8 cellular contexts compared by ENCODE assay signal in genomic region chr11:59559886-59560285, GRCh38. TPM values are rescaled to one million over a fixed set of nuclear protein-coding genes. Genes with fewer than 3 reads are reported as not detected.
DNase-seq lines count a peak whose midpoint lies in the region; ATAC-seq, FAIRE-seq and TF ChIP-seq lines count a peak whose summit lies in the region.

No MANE protein-coding gene starts in this region.

- H3K4me3 Mint-ChIP-seq in HFFc6 = peak overlapping the region; percentile 86
- H3K4me3 Mint-ChIP-seq in activated naive CD8-positive, alpha-beta T cell = peak overlapping the region; percentile 95

- peak overlapping the region; percentile 87 for H3K4me3 ChIP-seq in A549
- H3K4me3 ChIP-seq in lower lobe of right lung = peak overlapping the region; percentile 93

- no peak for TF ChIP-seq RAD21 in A549 (conservative IDR thresholded peaks at IDR 0.05 in 1 of 2, IDR thresholded peaks at IDR 0.05 in 1 of 2)

- no peaks in the 10 kb centered on the region for H3K36me3 ChIP-seq in lower lobe of right lung

- DNase-seq in A549 (ENCODE audit: low read depth in 1 of 2, low spot score in 1 of 2) = no peak
- no peak for DNase-seq in HFFc6
- no peak for DNase-seq in lower lobe of right lung
- DNase-seq in HK-2 (ENCODE audit: unreplicated experiment) = no peak
- DNase-seq in sciatic nerve (ENCODE audit: low spot score) = no peak
- no peak for DNase-seq in stimulated activated CD8-positive, alpha-beta memory T cell treated with anti-CD3 and anti-CD28 coated beads, Interleukin-4, amount 100 ng/mL, for 48 hours
- DNase-seq in NCI-H187 (lab: John Stamatoyannopoulos, UW) = no peak

- H3K27me3 ChIP-seq in lower lobe of right lung (ENCODE audit: low read depth) = no peaks in the 10 kb centered on the region

- TF ChIP-seq CTCF in A549 (IDR thresholded peaks at IDR 0.05) (no peak), HFFc6 (IDR thresholded peaks at IDR 0.05) (no peak), lower lobe of right lung (IDR thresholded peaks at IDR 0.05) (no peak)

- H3K4me1 ChIP-seq in A549 (0 out of 3 replicates have a peak, but pooled peaks cover 9% of the 10 kb centered on the region), lower lobe of right lung (peaks cover 35% of the 10 kb centered on the region)

- peaks cover 54% of the 10 kb centered on the region for H3K4me1 Mint-ChIP-seq in HFFc6 (ENCODE audit: low read depth)
- H3K4me1 Mint-ChIP-seq in activated naive CD8-positive, alpha-beta T cell (ENCODE audit: low read depth) = peaks cover 50% of the 10 kb centered on the region

- H3K9me3 Mint-ChIP-seq in HFFc6 = peaks cover 3% of the 10 kb centered on the region; the same call in 1 of the 2 replicates
- no peaks in the 10 kb centered on the region for H3K9me3 Mint-ChIP-seq in activated naive CD8-positive, alpha-beta T cell (ENCODE audit: low read depth)

- H3K27me3 Mint-ChIP-seq in HFFc6 (ENCODE audit: insufficient read depth) = peaks cover 9% of the 10 kb centered on the region
- H3K27me3 Mint-ChIP-seq in activated naive CD8-positive, alpha-beta T cell = no peaks in the 10 kb centered on the region

- no peak for FAIRE-seq in A549 (lab: Jason Lieb, UNC)

- H3K36me3 Mint-ChIP-seq in HFFc6 (ENCODE audit: low read depth) = no peaks in the 10 kb centered on the region
- H3K36me3 Mint-ChIP-seq in activated naive CD8-positive, alpha-beta T cell = no peaks in the 10 kb centered on the region

- no peak overlapping the region for H3K27ac Mint-ChIP-seq in HFFc6
- H3K27ac Mint-ChIP-seq in activated naive CD8-positive, alpha-beta T cell = peak overlapping the region; percentile 99

- no peak for TF ChIP-seq EP300 in A549 (IDR thresholded peaks at IDR 0.05)

- POLR2A ChIA-PET in A549 (lab: Yijun Ruan, JAX) = interaction anchor here (1.4 to 1.8 kb wide), 3 partner anchors 10 to 109 kb away, joined by 4 to 16 read pairs (median 7); partner anchors contain the start of genes OSBP and PATL1

- intact Hi-C loops in lower lobe of right lung (cut with DNase I) = no loop called here
- intact Hi-C loops in sciatic nerve (cut with DNase I) = no loop called here

- H3K27ac ChIP-seq in A549 (0 out of 6 replicates have a peak overlapping the region, but pooled peaks of 1 of the 2 experiments have one; percentile 31), lower lobe of right lung (peak overlapping the region; percentile 74)

- ATAC-seq in A549 (peak in 1 of 2 experiments; percentile 3; a peak in 3 of 6 replicates), lower lobe of right lung (peak; percentile 2), sciatic nerve (no peak)

- H3K4me2 ChIP-seq in A549 = peak overlapping the region; percentile 88

- no peak for TF ChIP-seq POLR2A in A549 (IDR thresholded peaks at IDR 0.05; ENCODE audit: low read length)

- 37% methylated on average over 8 of the region's 8 CpGs for WGBS in A549 (ENCODE audit: missing lambda C conversion rate)

- H3K9me3 ChIP-seq in A549 (no peaks in the 10 kb centered on the region), lower lobe of right lung (no peaks in the 10 kb centered on the region)

- CTCF ChIA-PET in A549 (lab: Yijun Ruan, JAX) = interaction anchor here (0.7 to 4.0 kb wide), 4 partner anchors 8 to 388 kb away, joined by 3 to 22 read pairs (median 6); partner anchors contain the start of gene DTX4

TF ChIP-seq in A549, 52 proteins besides CTCF, POLR2A, EP300 and RAD21:
- TF ChIP-seq ZNF302 (CRISPR knock-in tag; IDR thresholded peaks at IDR 0.05) = no peak
- TF ChIP-seq, protein P1, sequence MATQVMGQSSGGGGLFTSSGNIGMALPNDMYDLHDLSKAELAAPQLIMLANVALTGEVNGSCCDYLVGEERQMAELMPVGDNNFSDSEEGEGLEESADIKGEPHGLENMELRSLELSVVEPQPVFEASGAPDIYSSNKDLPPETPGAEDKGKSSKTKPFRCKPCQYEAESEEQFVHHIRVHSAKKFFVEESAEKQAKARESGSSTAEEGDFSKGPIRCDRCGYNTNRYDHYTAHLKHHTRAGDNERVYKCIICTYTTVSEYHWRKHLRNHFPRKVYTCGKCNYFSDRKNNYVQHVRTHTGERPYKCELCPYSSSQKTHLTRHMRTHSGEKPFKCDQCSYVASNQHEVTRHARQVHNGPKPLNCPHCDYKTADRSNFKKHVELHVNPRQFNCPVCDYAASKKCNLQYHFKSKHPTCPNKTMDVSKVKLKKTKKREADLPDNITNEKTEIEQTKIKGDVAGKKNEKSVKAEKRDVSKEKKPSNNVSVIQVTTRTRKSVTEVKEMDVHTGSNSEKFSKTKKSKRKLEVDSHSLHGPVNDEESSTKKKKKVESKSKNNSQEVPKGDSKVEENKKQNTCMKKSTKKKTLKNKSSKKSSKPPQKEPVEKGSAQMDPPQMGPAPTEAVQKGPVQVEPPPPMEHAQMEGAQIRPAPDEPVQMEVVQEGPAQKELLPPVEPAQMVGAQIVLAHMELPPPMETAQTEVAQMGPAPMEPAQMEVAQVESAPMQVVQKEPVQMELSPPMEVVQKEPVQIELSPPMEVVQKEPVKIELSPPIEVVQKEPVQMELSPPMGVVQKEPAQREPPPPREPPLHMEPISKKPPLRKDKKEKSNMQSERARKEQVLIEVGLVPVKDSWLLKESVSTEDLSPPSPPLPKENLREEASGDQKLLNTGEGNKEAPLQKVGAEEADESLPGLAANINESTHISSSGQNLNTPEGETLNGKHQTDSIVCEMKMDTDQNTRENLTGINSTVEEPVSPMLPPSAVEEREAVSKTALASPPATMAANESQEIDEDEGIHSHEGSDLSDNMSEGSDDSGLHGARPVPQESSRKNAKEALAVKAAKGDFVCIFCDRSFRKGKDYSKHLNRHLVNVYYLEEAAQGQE (IDR thresholded peaks at IDR 0.05) = no peak
- TF ChIP-seq HOXB5 (CRISPR knock-in tag; IDR thresholded peaks at IDR 0.05) = no peak
- no peak for TF ChIP-seq USF2 (IDR thresholded peaks at IDR 0.05)
- no peak for TF ChIP-seq EHMT2 (IDR thresholded peaks at IDR 0.05; ENCODE audit: low read depth)
- TF ChIP-seq MAZ (IDR thresholded peaks at IDR 0.05; ENCODE audit: borderline replicate concordance, low read depth, low read length) = no peak
- TF ChIP-seq, protein P2, sequence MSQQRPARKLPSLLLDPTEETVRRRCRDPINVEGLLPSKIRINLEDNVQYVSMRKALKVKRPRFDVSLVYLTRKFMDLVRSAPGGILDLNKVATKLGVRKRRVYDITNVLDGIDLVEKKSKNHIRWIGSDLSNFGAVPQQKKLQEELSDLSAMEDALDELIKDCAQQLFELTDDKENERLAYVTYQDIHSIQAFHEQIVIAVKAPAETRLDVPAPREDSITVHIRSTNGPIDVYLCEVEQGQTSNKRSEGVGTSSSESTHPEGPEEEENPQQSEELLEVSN (IDR thresholded peaks at IDR 0.05; ENCODE audit: borderline replicate concordance, low read depth) = no peak
- TF ChIP-seq NR3C1 (IDR thresholded peaks at IDR 0.05) = no peak
- no peak for TF ChIP-seq FOXS1 (CRISPR knock-in tag; IDR thresholded peaks at IDR 0.05)

RNA-seq across cellular contexts. Expression of gene OR4D9, which starts 48.5 kb away (rescaled TPM):
- not detected in 2 replicates for polyA plus RNA-seq in A549 (2011; rRNA removed)
- not detected in 2 replicates for polyA plus RNA-seq in A549 (2012; cell fraction: cytosol; rRNA removed)
- not detected in 2 replicates for polyA plus RNA-seq in A549 (2012; cell fraction: nucleus; rRNA removed)
- not detected in 3 replicates for polyA plus RNA-seq in A549 (2017; fragmentation: RNase III; extraction: RNeasy Plus Mini Kit Qiagen cat#74134 plus additional on column Dnase treatment)
- polyA minus RNA-seq in A549 (2011; rRNA and poly(A)+ RNA removed) = not detected in 2 replicates
- total RNA-seq in HFFc6 (2021; fragmentation: NEBNext Ultra II Directional; extraction: Animal tissue kit (Norgen Biotek cat#: 25700)) = not detected
- not detected for total RNA-seq in lower lobe of right lung
- total RNA-seq in sciatic nerve = not detected

RNA-seq across cellular contexts. Expression of gene OSBP, which starts 55.7 kb away (rescaled TPM):
- polyA plus RNA-seq in A549 (2011; rRNA removed) = 31.7 and 39.6 TPM in 2 replicates
- 8.8 and 11.0 TPM in 2 replicates for polyA plus RNA-seq in A549 (2012; cell fraction: cytosol; rRNA removed)
- 7.8 and 10.8 TPM in 2 replicates for polyA plus RNA-seq in A549 (2012; cell fraction: nucleus; rRNA removed)
- polyA plus RNA-seq in A549 (2017; fragmentation: RNase III; extraction: RNeasy Plus Mini Kit Qiagen cat#74134 plus additional on column Dnase treatment) = 25.4 to 26.3 TPM (median 25.9 TPM) in 3 replicates
- polyA minus RNA-seq in A549 (2011; rRNA and poly(A)+ RNA removed) = 22.7 and 27.4 TPM in 2 replicates
- 10 to 100 TPM; 39.0 to 45.6 (median 42.9) TPM for total RNA-seq in HFFc6 (2021; fragmentation: NEBNext Ultra II Directional; extraction: Animal tissue kit (Norgen Biotek cat#: 25700))
- total RNA-seq in lower lobe of right lung = 37.7 TPM
- total RNA-seq in sciatic nerve = 45.5 TPM

RNA-seq across cellular contexts. Expression of gene OR4D11, which starts 56.5 kb away (rescaled TPM):
- polyA plus RNA-seq in A549 (2011; rRNA removed) (not detected in 2 replicates), A549 (2017; fragmentation: RNase III; extraction: RNeasy Plus Mini Kit Qiagen cat#74134 plus additional on column Dnase treatment) (not detected in 3 replicates)
- polyA plus RNA-seq in A549 (2012; cell fraction: cytosol; rRNA removed) = not detected in 2 replicates
- polyA plus RNA-seq in A549 (2012; cell fraction: nucleus; rRNA removed) = not detected in 2 replicates
- not detected in 2 replicates for polyA minus RNA-seq in A549 (2011; rRNA and poly(A)+ RNA removed)
- total RNA-seq in HFFc6 (2021; fragmentation: NEBNext Ultra II Directional; extraction: Animal tissue kit (Norgen Biotek cat#: 25700)) = not detected
- total RNA-seq in lower lobe of right lung (not detected), sciatic nerve (not detected)
